ENCODE assay signal across 34 cellular contexts in the genomic region with DNA sequence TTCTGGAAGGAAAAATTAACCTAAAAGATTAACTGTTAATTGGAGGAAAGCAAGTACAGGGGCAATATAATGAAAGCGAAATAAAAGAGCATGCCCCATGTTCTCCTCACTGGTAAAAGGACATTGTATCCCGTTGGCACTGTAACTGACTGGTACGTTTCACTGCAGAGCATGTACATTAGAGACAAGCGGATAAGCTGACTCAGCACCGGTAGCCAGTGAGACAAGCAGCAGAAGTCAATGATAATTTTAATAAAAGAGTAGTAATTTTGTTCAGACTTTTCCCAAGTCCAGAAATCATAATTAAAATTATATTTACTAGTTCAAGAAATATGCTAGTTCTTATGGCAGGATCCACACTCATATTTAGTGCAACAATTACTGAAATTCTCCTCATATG.
"Had no signal": no experiment of that assay in that cellular context is flagged by ENCODE, and none has a peak within 500 bp of the region (broad histone marks: within the 10 kb centered on the region; RNA-seq: fewer than 3 reads in every experiment).

No MANE protein-coding gene starts in this region.

- DNase-seq: activated B cell treated with CpG ODN at 0.5 μM for 24 hours; activated CD4-positive, alpha-beta memory T cell treated with anti-CD3 and anti-CD28 coated beads, Interleukin-2, amount 10 ng/mL, durations not matched to agents 7 days and 5 days; activated CD4-positive, alpha-beta T cell treated with anti-CD3 and anti-CD28 coated beads for 4 hours; activated CD4-positive, alpha-beta T cell treated with anti-CD3 and anti-CD28 coated beads, Interleukin-2, amount 10 ng/mL, durations not matched to agents 24 days and 14 days; activated CD4-positive, alpha-beta T cell treated with anti-CD3 and anti-CD28 coated beads, Interleukin-2, amount 50 U/mL, for 1 hour; activated CD4-positive, alpha-beta T cell treated with anti-CD3 and anti-CD28 coated beads, Interleukin-2, amount 50 U/mL, for 48 hours; activated CD4-positive, CD25-positive, alpha-beta regulatory T cell treated with anti-CD3 and anti-CD28 coated beads, Interleukin-2, amount 50 U/mL, for 72 hours; activated CD8-positive, alpha-beta memory T cell treated with anti-CD3 and anti-CD28 coated beads for 24 hours; activated CD8-positive, alpha-beta memory T cell treated with anti-CD3 and anti-CD28 coated beads, Interleukin-2, amount 10 ng/mL, durations not matched to agents 7 days and 5 days; activated CD8-positive, alpha-beta memory T cell treated with anti-CD3 and anti-CD28 coated beads, Interleukin-2, amount 50 U/mL, for 48 hours; activated CD8-positive, alpha-beta T cell treated with anti-CD3 and anti-CD28 coated beads, Interleukin-2, amount 10 ng/mL, durations not matched to agents 7 days and 5 days; activated effector memory CD4-positive, alpha-beta T cell treated with anti-CD3 and anti-CD28 coated beads, Interleukin-2, amount 50 U/mL, for 16 hours; activated gamma-delta T cell treated with Interleukin-2 at 50 U/mL for 16 hours; activated naive CD4-positive, alpha-beta T cell; activated naive CD4-positive, alpha-beta T cell treated with anti-CD3 and anti-CD28 coated beads for 36 hours; activated naive CD4-positive, alpha-beta T cell treated with anti-CD3 and anti-CD28 coated beads, Interleukin-2, amount 50 U/mL, for 16 hours; activated naive CD8-positive, alpha-beta T cell treated with anti-CD3 and anti-CD28 coated beads for 36 hours; activated T-cell treated with anti-CD3 and anti-CD28 coated beads, Interleukin-2, amount 50 U/mL, for 4 hours; activated T-cell treated with anti-CD3 and anti-CD28 coated beads, Interleukin-2, amount 50 U/mL, for 72 hours; adrenal gland; amniotic stem cell; aorta; body of pancreas; brain microvascular endothelial cell; central memory CD4-positive, alpha-beta T cell; T-helper 1 cell; T-helper 2 cell; T-helper 9 cell had no signal

- H3K9me3 ChIP-seq: adrenal gland, body of pancreas had no signal

- H3K4me3 ChIP-seq: adrenal gland, body of pancreas, breast epithelium had no signal

- H3K27me3 ChIP-seq: adrenal gland, body of pancreas, brain microvascular endothelial cell, breast epithelium had no signal

- H3K27ac ChIP-seq: adrenal gland, body of pancreas, brain microvascular endothelial cell, breast epithelium, VCaP had no signal

- H3K36me3 ChIP-seq: adrenal gland, brain microvascular endothelial cell, breast epithelium had no signal

- H3K4me1 ChIP-seq: adrenal gland, body of pancreas, breast epithelium had no signal

- ATAC-seq: activated CD8-positive, alpha-beta memory T cell treated with anti-CD3 and anti-CD28 coated beads, Interleukin-2, amount 10 ng/mL, durations not matched to agents 7 days and 5 days; activated CD8-positive, alpha-beta T cell treated with anti-CD3 and anti-CD28 coated beads, Interleukin-2, amount 10 ng/mL, durations not matched to agents 7 days and 5 days; activated naive CD4-positive, alpha-beta T cell treated with anti-CD3 and anti-CD28 coated beads, Interleukin-2, amount 50 U/mL, for 72 hours; activated T-cell treated with anti-CD3 and anti-CD28 coated beads, Interleukin-2, amount 50 U/mL, for 4 hours; activated T-cell treated with anti-CD3 and anti-CD28 coated beads, Interleukin-2, amount 50 U/mL, for 72 hours; activated T-helper 17 cell treated with anti-CD3 and anti-CD28 coated beads, Interleukin-2, amount 50 U/mL, for 72 hours; body of pancreas had no signal

- FAIRE-seq: astrocyte, TTC549 had no signal
